8 cellular contexts compared by ENCODE assay signal in genomic region chr11:35682230-35683195, GRCh38. TPM values are rescaled to one million over a fixed set of nuclear protein-coding genes. Genes with fewer than 3 reads are reported as not detected.
A peak's percentile ranks its signal among the peaks of the same experiment; 100 is the strongest.
DNase-seq lines count a peak whose midpoint lies in the region; ATAC-seq, FAIRE-seq and TF ChIP-seq lines count a peak whose summit lies in the region.

No MANE protein-coding gene starts in this region.

- 61 to 71% (median 68%) methylated on average over 9 of the region's 9 CpGs for WGBS in spleen, 5 donors

- no peaks in the 10 kb centered on the region for H3K27me3 Mint-ChIP-seq in CD4-positive, alpha-beta T cell
- no peaks in the 10 kb centered on the region for H3K27me3 Mint-ChIP-seq in central memory CD8-positive, alpha-beta T cell

- H3K4me3 ChIP-seq in mucosa of rectum (ENCODE audit: low read length in 2 of 2) (peak overlapping the region; percentile 38 to 68), spleen (no peak overlapping the region)

- FAIRE-seq in RCC 7860 (lab: Jason Lieb, UNC), result no peak

- no peaks in the 10 kb centered on the region for H3K9me3 ChIP-seq in CD4-positive, alpha-beta T cell (ENCODE audit: control insufficient read depth, low read length)
- H3K9me3 ChIP-seq in mucosa of rectum (ENCODE audit: control insufficient read depth in 2 of 2, low read length in 2 of 2) (no peaks in the 10 kb centered on the region), spleen (no peaks in the 10 kb centered on the region)

- peaks cover 8 to 13% of the 10 kb centered on the region in 2 donors for H3K36me3 ChIP-seq in mucosa of rectum (ENCODE audit: control insufficient read depth in 2 of 2, insufficient read depth in 2 of 2, low read length in 2 of 2)
- H3K36me3 ChIP-seq in spleen, result peaks cover 0 to 29% (median 19%) of the 10 kb centered on the region in 6 donors

- H3K9me3 Mint-ChIP-seq in CD4-positive, alpha-beta T cell, result no peaks in the 10 kb centered on the region
- no peaks in the 10 kb centered on the region for H3K9me3 Mint-ChIP-seq in central memory CD8-positive, alpha-beta T cell

- H3K27ac Mint-ChIP-seq in CD4-positive, alpha-beta T cell, result peak overlapping the region; percentile 9
- peak overlapping the region; percentile 33 for H3K27ac Mint-ChIP-seq in central memory CD8-positive, alpha-beta T cell (ENCODE audit: low read depth)

- CTCF ChIA-PET in CD4-positive, alpha-beta T cell (lab: Charles Lee), result no interaction called here

- peak overlapping the region; percentile 48 to 49 for H3K9ac ChIP-seq in mucosa of rectum (ENCODE audit: low read depth in 1 of 2, low read length in 2 of 2)

- peaks cover 79% of the 10 kb centered on the region for H3K4me1 Mint-ChIP-seq in CD4-positive, alpha-beta T cell (ENCODE audit: low read depth)
- peaks cover 58% of the 10 kb centered on the region for H3K4me1 Mint-ChIP-seq in central memory CD8-positive, alpha-beta T cell

- no peak for DNase-seq in CD4-positive, alpha-beta T cell
- DNase-seq in NCI-H2029 treated with DMSO at 0.1 percent for 48 hours (lab: John Stamatoyannopoulos, UW), result peak; percentile 91
- no peak for DNase-seq in central memory CD8-positive, alpha-beta T cell (ENCODE audit: low spot score in 2 of 2)
- DNase-seq in RCC 7860 (ENCODE audit: low spot score), result no peak
- DNase-seq in mucosa of gallbladder (ENCODE audit: low spot score), result no peak
- DNase-seq in spleen, result no peak

- H3K27me3 ChIP-seq in CD4-positive, alpha-beta T cell (ENCODE audit: control insufficient read depth, insufficient read depth, low read length), result no peaks in the 10 kb centered on the region
- H3K27me3 ChIP-seq in mucosa of rectum (ENCODE audit: control insufficient read depth in 2 of 2, insufficient read depth in 2 of 2, low read length in 2 of 2) (no peaks in the 10 kb centered on the region), spleen (replicated peaks in 1 of 7) (no peaks in the 10 kb centered on the region)

- H3K36me3 Mint-ChIP-seq in CD4-positive, alpha-beta T cell (ENCODE audit: low read depth), result peaks cover 64% of the 10 kb centered on the region
- peaks cover 22% of the 10 kb centered on the region for H3K36me3 Mint-ChIP-seq in central memory CD8-positive, alpha-beta T cell (ENCODE audit: insufficient read depth)

- POLR2A ChIA-PET in CD4-positive, alpha-beta T cell (lab: Charles Lee), result no interaction called here

- TF ChIP-seq POLR2A in spleen (IDR thresholded peaks at IDR 0.05), result no peak

- H3K4me1 ChIP-seq in mucosa of rectum (ENCODE audit: control insufficient read depth in 2 of 2, insufficient read depth in 2 of 2, low read length in 2 of 2), result peaks cover 14 to 21% of the 10 kb centered on the region in 2 donors
- H3K4me1 ChIP-seq in spleen, result peaks cover 8 to 70% (median 38%) of the 10 kb centered on the region in 6 donors

- intact Hi-C loops in CD4-positive, alpha-beta T cell (cut with DNase I, micrococcal nuclease), result no loop called here
- intact Hi-C loops in spleen (cut with DNase I; ENCODE audit: low total_unique reads), result no loop called here

- no peak for ATAC-seq in CD4-positive, alpha-beta T cell (ENCODE audit: poor library complexity)
- no peak for ATAC-seq in central memory CD8-positive, alpha-beta T cell (replicated peaks; ENCODE audit: extremely low read depth, poor library complexity, severe bottlenecking)
- no peak for ATAC-seq in GM18870 (IDR thresholded peaks at IDR 0.05; ENCODE audit: unreplicated experiment)

- TF ChIP-seq CTCF in CD4-positive, alpha-beta T cell (IDR thresholded peaks at IDR 0.05), result no peak
- no peak for TF ChIP-seq CTCF in spleen (IDR thresholded peaks at IDR 0.05 in 8 of 11, conservative IDR thresholded peaks at IDR 0.05 in 3 of 11)

- H3K4me3 Mint-ChIP-seq in CD4-positive, alpha-beta T cell, result no peak overlapping the region
- no peak overlapping the region for H3K4me3 Mint-ChIP-seq in central memory CD8-positive, alpha-beta T cell

- H3K27ac ChIP-seq in CD4-positive, alpha-beta T cell (ENCODE audit: low read depth, low read length), result no peak overlapping the region
- peak overlapping the region; percentile 65 to 76 for H3K27ac ChIP-seq in mucosa of rectum (ENCODE audit: low read depth in 2 of 2, low read length in 2 of 2)
- H3K27ac ChIP-seq in spleen, result no peak overlapping the region

RNA-seq across cellular contexts. Expression of gene TRIM44, which starts 19.9 kb away (rescaled TPM):
- 10 to 100 TPM; 32.1 to 36.7 TPM for total RNA-seq in CD4-positive, alpha-beta T cell
- total RNA-seq in mucosa of gallbladder (69.8 TPM), spleen (10 to 100 TPM; 43.3 to 65.7 (median 53.8) TPM)
- polyA plus RNA-seq in spleen, result 1 to 10 TPM; 5.3 to 9.0 (median 5.5) TPM

Comparison
In these comparisons a context has a peak if more than half of its experiments do, and no peak if none do; other contexts are left out.
1. H3K27ac ChIP-seq: peak in mucosa of rectum (2 of 2); none in CD4-positive, alpha-beta T cell (single experiment) and spleen (0 of 8).
2. H3K4me3 ChIP-seq: peak in mucosa of rectum (2 of 2); none in spleen (0 of 8).